ENCODE assay signal across 1 cellular context in genomic region chr1:203305809-203306088, GRCh38.
TF ChIP-seq lines count a peak whose summit lies in the region.

No MANE protein-coding gene starts in this region.

TF ChIP-seq in WTC11, 78 proteins besides CTCF, POLR2A, EP300 and RAD21 (continued from another document):
- TF ChIP-seq STAT6 (CRISPR knock-in tag; conservative IDR thresholded peaks at IDR 0.05; ENCODE audit: low read depth) (no peak), ZSCAN18 (CRISPR knock-in tag; IDR thresholded peaks at IDR 0.05) (no peak)
